ENCODE assay signal across 14 cellular contexts in genomic region chr1:43205671-43206070, GRCh38. TPM values are rescaled to one million over a fixed set of nuclear protein-coding genes. Genes with fewer than 3 reads are reported as not detected.
A peak's percentile ranks its signal among the peaks of the same experiment; 100 is the strongest.
DNase-seq lines count a peak whose midpoint lies in the region; ATAC-seq and TF ChIP-seq lines count a peak whose summit lies in the region.
"Had no signal": no experiment of that assay in that cellular context is flagged by ENCODE, and none has a peak within 500 bp of the region (broad histone marks: within the 10 kb centered on the region; RNA-seq: fewer than 3 reads in every experiment).

No MANE protein-coding gene starts in this region.

- ATAC-seq in upper lobe of left lung (ENCODE audit: low FRiP score in 2 of 2): no peak
- no peak for ATAC-seq in mucosa of descending colon

- H3K27me3 ChIP-seq in upper lobe of left lung: no peaks in the 10 kb centered on the region
- H3K27me3 ChIP-seq: stomach had no signal

- TF ChIP-seq CTCF in HFFc6 (IDR thresholded peaks at IDR 0.05): no peak
- no peak for TF ChIP-seq CTCF in upper lobe of left lung (IDR thresholded peaks at IDR 0.05)
- no peak for TF ChIP-seq CTCF in mucosa of descending colon (IDR thresholded peaks at IDR 0.05)

- peak overlapping the region; percentile 76 for H3K4me3 Mint-ChIP-seq in HFFc6
- H3K4me3 Mint-ChIP-seq: IgD-negative memory B cell had no signal

- H3K9me3 Mint-ChIP-seq in HFFc6: no peaks in the 10 kb centered on the region; the same call in 1 of the 2 replicates

- WGBS in upper lobe of left lung, 2 donors: 86 to 92% methylated on average over 4 of the region's 4 CpGs

- DNase-seq in HFFc6 (peak; percentile 30), amniotic epithelial cell (ENCODE audit: low read depth) (peak; percentile 51), islet precursor cell (peak; percentile 70), upper lobe of left lung (no peak), mucosa of descending colon (no peak), activated T-cell treated with anti-CD3 and anti-CD28 coated beads for 4 hours (no peak), germinal center (ENCODE audit: low spot score) (no peak)
- DNase-seq: activated CD4-positive, alpha-beta T cell treated with anti-CD3 and anti-CD28 coated beads for 4 hours; activated gamma-delta T cell treated with Interleukin-2 at 50 U/mL for 16 hours; DMS 273 treated with DMSO at 0.1 percent for 48 hours; NCI-H1694 treated with DMSO at 0.1 percent for 48 hours; NCI-H748 treated with DMSO at 0.1 percent for 48 hours; stomach had no signal

- H3K36me3 Mint-ChIP-seq in HFFc6 (ENCODE audit: low read depth): peaks cover 19% of the 10 kb centered on the region
- H3K36me3 Mint-ChIP-seq: IgD-negative memory B cell had no signal

- intact Hi-C loops in mucosa of descending colon (cut with DNase I, micrococcal nuclease): no loop called here

- H3K36me3 ChIP-seq in upper lobe of left lung: no peaks in the 10 kb centered on the region
- no peaks in the 10 kb centered on the region for H3K36me3 ChIP-seq in mucosa of descending colon (ENCODE audit: low read depth)
- H3K36me3 ChIP-seq: stomach had no signal

- H3K4me1 Mint-ChIP-seq in HFFc6 (ENCODE audit: low read depth): peaks cover 57% of the 10 kb centered on the region

- no peak for TF ChIP-seq EP300 in upper lobe of left lung (IDR thresholded peaks at IDR 0.05)

- H3K27me3 Mint-ChIP-seq in HFFc6 (ENCODE audit: insufficient read depth): no peaks in the 10 kb centered on the region

- H3K4me1 ChIP-seq in upper lobe of left lung: peaks cover 12 to 23% (median 17%) of the 10 kb centered on the region in 4 donors
- H3K4me1 ChIP-seq in mucosa of descending colon (ENCODE audit: low read depth): no peaks in the 10 kb centered on the region

- H3K9me3 ChIP-seq in upper lobe of left lung (no peaks in the 10 kb centered on the region), mucosa of descending colon (no peaks in the 10 kb centered on the region)
- H3K9me3 ChIP-seq: stomach had no signal

- H3K4me3 ChIP-seq in upper lobe of left lung (no peak overlapping the region), mucosa of descending colon (no peak overlapping the region)
- H3K4me3 ChIP-seq: stomach had no signal

- H3K27ac ChIP-seq in upper lobe of left lung: peak overlapping the region; percentile 21 to 77 (median 54)
- H3K27ac ChIP-seq: stomach had no signal

- no peak for TF ChIP-seq POLR2A in upper lobe of left lung (IDR thresholded peaks at IDR 0.05)

- peak overlapping the region; percentile 97 for H3K27ac Mint-ChIP-seq in HFFc6
- H3K27ac Mint-ChIP-seq: IgD-negative memory B cell had no signal

RNA-seq across cellular contexts. Expression of gene CFAP57, which starts 33.5 kb away (rescaled TPM):
- under 1 TPM; 0.14 to 0.75 (median 0.19) TPM for total RNA-seq in HFFc6 (2021; fragmentation: NEBNext Ultra II Directional; extraction: Animal tissue kit (Norgen Biotek cat#: 25700))
- 10 to 100 TPM in 1 of 6 donors, 1 to 10 TPM in 4, under 1 TPM in 1; 0.37 to 23.1 (median 3.7) TPM for total RNA-seq in upper lobe of left lung
- under 1 TPM in 1 of 3 donors, not detected in 2; 0.34 TPM for total RNA-seq in mucosa of descending colon

RNA-seq across cellular contexts. Expression of gene EBNA1BP2, which starts 33.6 kb away (rescaled TPM):
- total RNA-seq in HFFc6 (2021; fragmentation: NEBNext Ultra II Directional; extraction: Animal tissue kit (Norgen Biotek cat#: 25700)): 100 to 1,000 TPM; 107 to 146 (median 134) TPM
- 10 to 100 TPM; 30.6 to 72.8 (median 45.8) TPM for total RNA-seq in upper lobe of left lung
- total RNA-seq in mucosa of descending colon: 10 to 100 TPM; 32.3 to 38.9 (median 34.9) TPM

Comparison
In these comparisons a context has a peak if more than half of its experiments do, and no peak if none do; other contexts are left out.
1. DNase-seq: peak in HFFc6 (single experiment), amniotic epithelial cell (single experiment) and islet precursor cell (single experiment); none in upper lobe of left lung (0 of 2), mucosa of descending colon (0 of 3), activated T-cell treated with anti-CD3 and anti-CD28 coated beads for 4 hours (single experiment) and germinal center (single experiment).